1 cellular context compared by ENCODE assay signal in the genomic region with DNA sequence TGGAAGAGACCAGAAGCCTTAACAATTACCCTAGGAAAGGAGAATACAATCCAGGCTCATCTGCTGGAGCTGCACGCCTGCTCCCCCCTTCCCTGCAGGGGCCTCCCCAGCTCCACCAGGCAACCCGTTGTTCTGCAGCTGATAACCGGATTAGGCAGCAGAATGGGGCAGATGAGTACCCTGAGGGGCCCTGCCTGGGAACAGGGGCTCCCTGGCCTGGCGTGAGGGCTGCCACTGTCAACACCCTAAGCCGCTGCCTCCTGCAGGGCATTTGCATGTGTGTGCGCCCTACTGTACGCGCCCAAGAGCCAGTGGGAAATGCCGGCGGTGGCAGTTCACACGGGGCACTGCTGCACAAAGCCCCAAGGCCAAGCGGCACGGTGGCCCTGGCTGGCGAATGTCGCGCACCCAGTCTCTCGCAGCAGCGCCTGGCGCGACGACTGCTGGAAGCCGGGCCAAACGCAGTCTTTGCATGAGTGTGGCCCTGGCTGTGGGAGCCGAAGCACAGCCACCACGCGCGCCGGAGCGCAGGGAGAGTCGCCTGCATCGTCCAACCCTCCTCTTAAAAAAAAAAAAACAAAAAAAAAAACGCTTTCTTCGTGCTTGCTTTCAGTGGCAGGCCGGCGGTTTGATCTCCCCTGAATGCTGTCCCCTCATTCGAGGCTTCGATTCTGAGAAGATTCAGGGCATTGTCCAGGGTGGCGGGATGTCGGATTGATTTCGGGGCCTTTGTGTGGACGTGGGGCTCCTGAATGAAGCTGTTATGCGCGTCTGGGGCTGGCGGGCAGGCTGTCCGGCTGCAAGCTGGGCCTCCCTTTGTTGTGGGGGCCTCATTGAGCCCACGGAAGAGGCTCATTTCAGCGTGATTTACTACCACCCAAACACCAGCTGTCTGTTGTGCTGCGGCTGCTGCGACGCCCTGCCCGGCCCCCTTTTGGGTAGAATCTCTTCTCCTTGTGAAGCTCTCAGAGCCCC.
TF ChIP-seq lines count a peak whose summit lies in the region.

No MANE protein-coding gene starts in this region.

TF ChIP-seq in SK-N-SH, 30 proteins besides CTCF, POLR2A, EP300 and RAD21 (continued from another document):
- no peak for TF ChIP-seq GABPA (IDR thresholded peaks at IDR 0.05; ENCODE audit: low read depth)
- no peak for TF ChIP-seq YY1 (IDR thresholded peaks at IDR 0.05; ENCODE audit: low read depth)
- TF ChIP-seq FOSL2 (IDR thresholded peaks at IDR 0.05; ENCODE audit: borderline replicate concordance, low read depth): no peak
- TF ChIP-seq, protein P1, sequence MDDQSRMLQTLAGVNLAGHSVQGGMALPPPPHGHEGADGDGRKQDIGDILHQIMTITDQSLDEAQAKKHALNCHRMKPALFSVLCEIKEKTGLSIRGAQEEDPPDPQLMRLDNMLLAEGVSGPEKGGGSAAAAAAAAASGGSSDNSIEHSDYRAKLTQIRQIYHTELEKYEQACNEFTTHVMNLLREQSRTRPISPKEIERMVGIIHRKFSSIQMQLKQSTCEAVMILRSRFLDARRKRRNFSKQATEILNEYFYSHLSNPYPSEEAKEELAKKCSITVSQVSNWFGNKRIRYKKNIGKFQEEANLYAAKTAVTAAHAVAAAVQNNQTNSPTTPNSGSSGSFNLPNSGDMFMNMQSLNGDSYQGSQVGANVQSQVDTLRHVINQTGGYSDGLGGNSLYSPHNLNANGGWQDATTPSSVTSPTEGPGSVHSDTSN (IDR thresholded peaks at IDR 0.05): no peak
